ENCODE assay signal across 28 cellular contexts in genomic region chr2:1829831-1830230, GRCh38.
"Had no signal": no experiment of that assay in that cellular context is flagged by ENCODE, and none has a peak within 500 bp of the region (broad histone marks: within the 10 kb centered on the region; RNA-seq: fewer than 3 reads in every experiment).

No MANE protein-coding gene starts in this region.

- H3K4me3 Mint-ChIP-seq: dendritic cell treated with granulocyte-macrophage colony-stimulating factor and Interleukin-4, amounts not matched to agents 40 ng/mL and 50 ng/mL, for 4 days; endodermal cell; naive thymus-derived CD8-positive, alpha-beta T cell; nephron progenitor cell; type B pancreatic cell had no signal

- H3K4me2 ChIP-seq: hepatocyte had no signal

- H3K36me3 ChIP-seq: gastrocnemius medialis, heart left ventricle, left lung, pancreas, right lobe of liver, stomach, thyroid gland had no signal

- H2AFZ ChIP-seq: hepatocyte had no signal

- ATAC-seq: esophagus mucosa; gastrocnemius medialis; heart left ventricle; left cardiac atrium; left lung; naive thymus-derived CD8-positive, alpha-beta T cell; pancreas had no signal

- H3K9me3 ChIP-seq: gastrocnemius medialis, heart left ventricle, left lung, pancreas, right lobe of liver, stomach, thyroid gland had no signal

- H3K4me1 ChIP-seq: gastrocnemius medialis, heart left ventricle, left lung, pancreas, right lobe of liver, stomach, thyroid gland had no signal

- H3K27ac Mint-ChIP-seq: dendritic cell treated with granulocyte-macrophage colony-stimulating factor and Interleukin-4, amounts not matched to agents 40 ng/mL and 50 ng/mL, for 4 days; endodermal cell; nephron progenitor cell; progenitor cell of endocrine pancreas; type B pancreatic cell had no signal

- H3K4me3 ChIP-seq: gastrocnemius medialis, heart left ventricle, hepatocyte, left lung, pancreas, right lobe of liver, stomach, thyroid gland had no signal

- H3K27ac ChIP-seq: epithelial cell of prostate, gastrocnemius medialis, heart left ventricle, hepatocyte, left lung, pancreas, right lobe of liver, stomach, thyroid gland had no signal

- DNase-seq: effector CD8-positive, alpha-beta T cell; endodermal cell; foreskin fibroblast; gastrocnemius medialis; heart left ventricle; left cardiac atrium; left lung; mesendoderm; midbrain; nephron progenitor cell; occipital lobe; pancreas; right lobe of liver; small intestine; stimulated activated CD4-positive, alpha-beta T cell treated with anti-CD3 and anti-CD28 coated beads, Interleukin-12 subunit alpha, Interleukin-12 subunit beta, amount 100 ng/mL, for 4 hours; stimulated activated CD4-positive, alpha-beta T cell treated with anti-CD3 and anti-CD28 coated beads, Interleukin-1b, Interleukin-23, amount 100 ng/mL, for 48 hours; stimulated activated CD4-positive, alpha-beta T cell treated with anti-CD3 and anti-CD28 coated beads, Interleukin-4, amount 100 ng/mL, for 1 hour; stimulated activated CD8-positive, alpha-beta memory T cell treated with anti-CD3 and anti-CD28 coated beads, Interleukin-4, amount 100 ng/mL, for 48 hours; stimulated activated naive CD4-positive, alpha-beta T cell treated with Interleukin-2 at 50 U/mL for 16 hours; stomach; thyroid gland had no signal

- H3K79me2 ChIP-seq: hepatocyte had no signal

- H3K9me3 Mint-ChIP-seq: dendritic cell treated with granulocyte-macrophage colony-stimulating factor and Interleukin-4, amounts not matched to agents 40 ng/mL and 50 ng/mL, for 4 days; endodermal cell; naive thymus-derived CD8-positive, alpha-beta T cell; nephron progenitor cell; type B pancreatic cell had no signal

- H3K27me3 ChIP-seq: gastrocnemius medialis, hepatocyte, pancreas, right lobe of liver, stomach, thyroid gland had no signal

- H3K36me3 Mint-ChIP-seq: naive thymus-derived CD8-positive, alpha-beta T cell; type B pancreatic cell had no signal

- H3K4me1 Mint-ChIP-seq: endodermal cell had no signal
